In the genomic region with DNA sequence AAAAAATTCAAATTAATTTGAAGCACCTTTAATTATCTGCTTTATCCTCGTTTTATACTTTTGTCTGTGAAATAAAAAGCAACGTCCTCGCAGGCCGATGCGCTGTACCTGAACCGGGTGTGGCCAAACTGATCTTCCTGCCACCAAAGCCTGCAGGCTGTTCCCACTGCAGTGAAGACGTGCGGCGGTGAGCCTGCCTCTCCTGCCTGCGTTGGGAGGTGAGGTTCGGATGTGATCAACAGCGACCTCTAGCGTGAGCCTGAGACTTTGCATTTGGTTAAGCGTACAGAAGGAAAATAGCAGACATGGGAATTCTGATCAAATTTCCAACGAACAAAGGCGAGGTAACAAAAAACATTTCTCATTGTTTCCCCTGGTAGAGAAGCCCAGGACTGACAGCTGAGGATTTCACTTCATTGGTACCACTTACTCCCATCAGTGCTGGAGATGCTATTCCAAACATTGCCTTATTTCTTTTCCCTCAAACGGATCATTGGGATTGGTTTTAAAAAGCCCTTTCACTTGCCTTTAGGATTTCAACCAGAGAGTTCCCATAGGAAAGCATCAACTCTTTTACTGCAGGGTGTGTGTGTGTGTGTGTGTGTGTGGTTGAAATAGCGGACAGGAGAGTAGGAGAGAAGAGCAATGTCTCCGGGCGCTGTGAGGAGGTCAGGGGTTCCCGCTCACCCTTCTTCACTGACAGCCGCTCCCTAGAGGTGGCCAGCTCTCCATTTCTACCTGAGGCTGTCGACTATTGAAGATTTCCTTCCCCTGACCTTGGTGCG, we compare ENCODE assay signal across 9 cellular contexts. TPM values are rescaled to one million over a fixed set of nuclear protein-coding genes. Genes with fewer than 3 reads are reported as not detected.
DNase-seq lines count a peak whose midpoint lies in the region; ATAC-seq and TF ChIP-seq lines count a peak whose summit lies in the region.
"Had no signal": no experiment of that assay in that cellular context is flagged by ENCODE, and none has a peak within 500 bp of the region (broad histone marks: within the 10 kb centered on the region; RNA-seq: fewer than 3 reads in every experiment).

No MANE protein-coding gene starts in this region.

- no TSS peak for BruUV-seq in MCF 10A (replicated peaks; lab: Mats Ljungman, UMichigan)

- no peak overlapping the region for H3K27ac ChIP-seq in WERI-Rb-1

- no peak overlapping the region for H3K27ac Mint-ChIP-seq in MCF 10A (ENCODE audit: low read depth, unreplicated experiment)

- no peak overlapping the region for H3K4me3 Mint-ChIP-seq in MCF 10A (ENCODE audit: unreplicated experiment)

- CTCF ChIA-PET in MCF 10A (lab: Yijun Ruan, JAX): interaction anchor here (0.6 to 5.4 kb wide), 28 partner anchors 8 to 314 kb away, joined by 3 to 58 read pairs (median 4); a partner anchor contains a TSS

- H3K36me3 Mint-ChIP-seq in MCF 10A (ENCODE audit: insufficient read depth, unreplicated experiment): no peaks in the 10 kb centered on the region

- H3K9me3 Mint-ChIP-seq in MCF 10A (ENCODE audit: unreplicated experiment): no peaks in the 10 kb centered on the region

- POLR2A ChIA-PET in MCF 10A (lab: Yijun Ruan, JAX): interaction anchor here (0.7 to 1.5 kb wide), 2 partner anchors 69 to 287 kb away, joined by 4 read pairs; no protein-coding TSS in a partner anchor

- ATAC-seq in HG02885 (IDR thresholded peaks at IDR 0.05; ENCODE audit: poor library complexity, unreplicated experiment): peak; percentile 70

- peaks cover 12% of the 10 kb centered on the region for H3K4me1 Mint-ChIP-seq in MCF 10A (ENCODE audit: insufficient read depth, unreplicated experiment)

- DNase-seq in NCI-H2196 (lab: John Stamatoyannopoulos, UW; ENCODE audit: unreplicated experiment) (peak; percentile 78), WERI-Rb-1 (peak; percentile 84), MCF 10A (ENCODE audit: unreplicated experiment) (peak; percentile 76), iris pigment epithelial cell (ENCODE audit: low read depth) (peak; percentile 71), 8988T (no peak)
- DNase-seq in stimulated activated CD4-positive, alpha-beta T cell treated with anti-CD3 and anti-CD28 coated beads, Interleukin-1b, Interleukin-23, amount 100 ng/mL, for 1 hour (ENCODE audit: low read depth in 2 of 2): peak; percentile 47 to 60

- no peak overlapping the region for H3K4me3 ChIP-seq in WERI-Rb-1 (ENCODE audit: low read depth, low read length)

- no peaks in the 10 kb centered on the region for H3K9me3 ChIP-seq in WERI-Rb-1 (ENCODE audit: severe bottlenecking)

- TF ChIP-seq CTCF in GM12872 (IDR thresholded peaks at IDR 0.05; ENCODE audit: insufficient read depth, low read depth, low read length): peak; percentile 93
- TF ChIP-seq CTCF in WERI-Rb-1 (IDR thresholded peaks at IDR 0.05; ENCODE audit: low read depth, low read length): peak; percentile 91
- TF ChIP-seq CTCF in MCF 10A (IDR thresholded peaks at IDR 0.05; ENCODE audit: unreplicated experiment): peak; percentile 85

- no peaks in the 10 kb centered on the region for H3K27me3 ChIP-seq in WERI-Rb-1 (ENCODE audit: insufficient read depth, low read depth, severe bottlenecking)

- intact Hi-C loops in MCF 10A (cut with micrococcal nuclease): loop anchor here (1.0 kb wide), 3 partner anchors 46 to 287 kb away; a partner anchor contains a TSS

- no peaks in the 10 kb centered on the region for H3K36me3 ChIP-seq in WERI-Rb-1

- no peaks in the 10 kb centered on the region for H3K27me3 Mint-ChIP-seq in MCF 10A (ENCODE audit: insufficient read depth, unreplicated experiment)

RNA-seq across cellular contexts. Expression of a gene that starts 56.6 kb away (rescaled TPM):
- not detected in 2 replicates for total RNA-seq in MCF 10A (2022)
- total RNA-seq: temporal lobe had no signal
